In genomic region chr10:101905241-101905640, GRCh38 we compare ENCODE assay signal across 1 cellular context.
TF ChIP-seq lines count a peak whose summit lies in the region.

No MANE protein-coding gene starts in this region.

TF ChIP-seq in GM12878, 131 proteins besides CTCF, POLR2A, EP300 and RAD21:
- TF ChIP-seq NFYA (IDR thresholded peaks at IDR 0.05; ENCODE audit: borderline replicate concordance, low read depth, low read length), result no peak
